ENCODE assay signal across 8 cellular contexts in the genomic region with DNA sequence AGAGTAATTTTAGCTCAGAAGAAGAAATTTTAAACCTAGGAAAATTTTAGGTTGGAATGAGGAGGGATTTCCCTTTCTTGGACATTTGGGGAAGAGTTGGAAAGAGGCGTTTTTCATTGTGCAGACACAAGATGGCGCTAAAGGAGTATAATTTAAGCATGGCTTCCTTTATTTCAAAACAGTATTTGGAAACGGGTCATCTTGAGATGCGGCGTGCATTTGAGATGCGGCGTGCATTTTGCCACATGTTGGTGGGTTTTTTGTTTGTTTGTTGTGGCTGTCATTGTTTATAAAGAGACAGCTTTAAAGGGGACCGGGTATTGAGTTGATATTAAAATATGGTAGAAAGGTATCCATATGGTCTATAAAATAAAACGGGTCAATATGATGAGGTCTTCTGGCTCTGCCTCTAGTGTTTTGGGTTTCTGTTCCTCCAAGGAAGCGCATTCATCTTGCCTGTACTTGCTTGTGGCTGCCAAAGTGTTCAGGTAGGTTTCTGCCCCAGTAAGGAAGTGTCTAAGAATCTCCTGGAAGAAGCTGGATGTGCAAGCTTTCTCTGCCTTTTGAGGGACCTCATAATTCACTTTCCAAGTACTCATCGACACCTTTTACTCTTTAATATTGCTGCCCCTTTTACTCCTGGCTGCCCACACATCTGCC.
DNase-seq lines count a peak whose midpoint lies in the region; FAIRE-seq and TF ChIP-seq lines count a peak whose summit lies in the region.

No MANE protein-coding gene starts in this region.

- peaks cover 0 to 6% of the 10 kb centered on the region in 2 donors for H3K27me3 ChIP-seq in uterus

- intact Hi-C loops in uterus (cut with DNase I; ENCODE audit: low total_unique reads): no loop called here

- no peak overlapping the region for H3K4me3 Mint-ChIP-seq in mesothelial cell of epicardium

- TF ChIP-seq CTCF in AG10803 (conservative IDR thresholded peaks at IDR 0.05; ENCODE audit: low read length) (peak; percentile 76), mesothelial cell of epicardium (IDR thresholded peaks at IDR 0.05; ENCODE audit: unreplicated experiment) (peak; percentile 51), uterus (IDR thresholded peaks at IDR 0.05) (peak; percentile 49 to 69 (median 62))

- no peaks in the 10 kb centered on the region for H3K4me1 Mint-ChIP-seq in mesothelial cell of epicardium

- H3K36me3 ChIP-seq in uterus: no peaks in the 10 kb centered on the region

- TF ChIP-seq POLR2A in GM12891 (IDR thresholded peaks at IDR 0.05; ENCODE audit: low read depth, low read length) (no peak), uterus (IDR thresholded peaks at IDR 0.05) (no peak)

- peak; percentile 63 for DNase-seq in AG10803 (ENCODE audit: low read depth)
- peak; percentile 30 for DNase-seq in GM12891 (ENCODE audit: insufficient read length, low spot score)
- peak; percentile 78 for DNase-seq in NCI-H1092 treated with DMSO at 0.1 percent for 48 hours (lab: John Stamatoyannopoulos, UW)
- DNase-seq in SW480 (ENCODE audit: low spot score): peak; percentile 58
- peak; percentile 30 to 54 for DNase-seq in dermis microvascular lymphatic vessel endothelial cell (ENCODE audit: low read depth in 2 of 2)
- DNase-seq in mesothelial cell of epicardium (ENCODE audit: low spot score in 2 of 2, unreplicated experiment in 2 of 2): no peak
- peak in 1 of 2 donors; percentile 28 for DNase-seq in uterus
- DNase-seq in stimulated activated naive CD4-positive, alpha-beta T cell treated with Interleukin-2 at 50 U/mL for 16 hours (lab: John Stamatoyannopoulos, UW): no peak

- FAIRE-seq in GM12891 (lab: Jason Lieb, UNC): peak; percentile 48

- peaks cover 55% of the 10 kb centered on the region for H3K27me3 Mint-ChIP-seq in mesothelial cell of epicardium (ENCODE audit: low read depth)

- H3K9me3 ChIP-seq in uterus: no peaks in the 10 kb centered on the region

- no peak overlapping the region for H3K27ac ChIP-seq in uterus

- H3K27ac Mint-ChIP-seq in mesothelial cell of epicardium: no peak overlapping the region

- H3K9me3 Mint-ChIP-seq in mesothelial cell of epicardium: no peaks in the 10 kb centered on the region

- H3K36me3 Mint-ChIP-seq in mesothelial cell of epicardium: no peaks in the 10 kb centered on the region

- no peaks in the 10 kb centered on the region for H3K4me1 ChIP-seq in uterus

- H3K4me3 ChIP-seq in AG10803 (ENCODE audit: low read length) (peak overlapping the region; percentile 27), uterus (no peak overlapping the region)

TF ChIP-seq in GM12891, 5 proteins besides CTCF, POLR2A, EP300 and RAD21:
- TF ChIP-seq POLR2AphosphoS5 (IDR thresholded peaks at IDR 0.05; ENCODE audit: low read depth, low read length): no peak
- TF ChIP-seq POU2F2 (IDR thresholded peaks at IDR 0.05; ENCODE audit: low read depth, low read length): no peak
- no peak for TF ChIP-seq SPI1 (IDR thresholded peaks at IDR 0.05; ENCODE audit: low read depth, low read length)
- TF ChIP-seq TAF1 (IDR thresholded peaks at IDR 0.05; ENCODE audit: low read depth, low read length): no peak
- TF ChIP-seq PAX5 (IDR thresholded peaks at IDR 0.05; ENCODE audit: insufficient read depth, low read length, severe bottlenecking): no peak

Comparison
In these comparisons a context has a peak if more than half of its experiments do, and no peak if none do; other contexts are left out.
1. DNase-seq: peak in AG10803 (single experiment), GM12891 (single experiment), NCI-H1092 treated with DMSO at 0.1 percent for 48 hours (single experiment), SW480 (single experiment) and dermis microvascular lymphatic vessel endothelial cell (2 of 2); none in mesothelial cell of epicardium (0 of 2) and stimulated activated naive CD4-positive, alpha-beta T cell treated with Interleukin-2 at 50 U/mL for 16 hours (single experiment).
2. Peak in every context shown above with its lines, with median percentiles within 50 percentile points of each other: CTCF ChIP-seq.